34 cellular contexts compared by ENCODE assay signal in genomic region chr10:83698899-83699298, GRCh38.
"Had no signal": no experiment of that assay in that cellular context is flagged by ENCODE, and none has a peak within 500 bp of the region (broad histone marks: within the 10 kb centered on the region; RNA-seq: fewer than 3 reads in every experiment).

No MANE protein-coding gene starts in this region.

- DNase-seq: Karpas-422, Kasumi-1, MG63, MM.1S, MV-4-11, NCI-H1048, NCI-H1092, NCI-H1092 treated with DMSO at 0.1 percent for 48 hours, NCI-H1105, NCI-H1105 treated with DMSO at 0.1 percent for 48 hours, NCI-H1417, NCI-H1417 treated with DMSO at 0.1 percent for 48 hours, NCI-H1436, NCI-H1436 treated with DMSO at 0.1 percent for 48 hours, NCI-H146, NCI-H1694, NCI-H1694 treated with DMSO at 0.1 percent for 48 hours, NCI-H187, NCI-H187 treated with DMSO at 0.1 percent for 48 hours, NCI-H1930, NCI-H2029, NCI-H2029 treated with DMSO at 0.1 percent for 48 hours, NCI-H2081, NCI-H2081 treated with DMSO at 0.1 percent for 48 hours, NCI-H2107, NCI-H2171, NCI-H2171 treated with DMSO at 0.1 percent for 48 hours, NCI-H2227 treated with DMSO at 0.1 percent for 48 hours, NCI-H226, NCI-H345, NCI-H446, NCI-H446 treated with DMSO at 0.1 percent for 48 hours, NCI-H510A, NCI-H510A treated with DMSO at 0.1 percent for 48 hours had no signal

- H3K9me3 ChIP-seq: MG63 had no signal

- H3K36me3 ChIP-seq: MG63 had no signal

- H3K27me3 ChIP-seq: MG63 had no signal

- H3K4me3 ChIP-seq: MG63 had no signal
